Comparison of ENCODE assay signal across 21 cellular contexts in genomic region chr3:9507586-9508578, GRCh38. TPM values are rescaled to one million over a fixed set of nuclear protein-coding genes. Genes with fewer than 3 reads are reported as not detected.
"Had no signal": no experiment of that assay in that cellular context is flagged by ENCODE, and none has a peak within 500 bp of the region (broad histone marks: within the 10 kb centered on the region; RNA-seq: fewer than 3 reads in every experiment).

No MANE protein-coding gene starts in this region.

- H3K4me1 ChIP-seq: heart left ventricle, sigmoid colon, upper lobe of left lung had no signal

- H3K36me3 ChIP-seq: heart left ventricle, sigmoid colon, upper lobe of left lung had no signal

- H3K4me3 ChIP-seq: coronary artery, heart left ventricle, sigmoid colon, upper lobe of left lung had no signal

- DNase-seq: activated CD4-positive, alpha-beta T cell treated with anti-CD3 and anti-CD28 coated beads for 1 hour; activated CD4-positive, alpha-beta T cell treated with anti-CD3 and anti-CD28 coated beads, Interleukin-2, amount 50 U/mL, for 1 hour; activated CD8-positive, alpha-beta memory T cell treated with anti-CD3 and anti-CD28 coated beads, Interleukin-2, amount 50 U/mL, for 4 hours; activated CD8-positive, alpha-beta T cell treated with anti-CD3 and anti-CD28 coated beads, Interleukin-2, amount 10 ng/mL, durations not matched to agents 7 days and 5 days; activated naive CD4-positive, alpha-beta T cell; activated T-cell treated with anti-CD3 and anti-CD28 coated beads, Interleukin-2, amount 50 U/mL, for 24 hours; amniotic stem cell; cerebellar nuclear complex; heart left ventricle; left cardiac atrium; sigmoid colon; stimulated activated CD4-positive, alpha-beta T cell treated with anti-CD3 and anti-CD28 coated beads, Interleukin-2, amount 100 ng/mL, for 48 hours; stimulated activated CD8-positive, alpha-beta memory T cell treated with anti-CD3 and anti-CD28 coated beads, Interleukin-4, amount 100 ng/mL, for 48 hours; stimulated activated naive CD4-positive, alpha-beta T cell; T-helper 1 cell had no signal

- H3K27ac ChIP-seq: coronary artery, epithelial cell of prostate, heart left ventricle, sigmoid colon, upper lobe of left lung had no signal

- H3K9me3 ChIP-seq: heart left ventricle, sigmoid colon, upper lobe of left lung had no signal

- ATAC-seq: activated CD8-positive, alpha-beta T cell treated with anti-CD3 and anti-CD28 coated beads, Interleukin-2, amount 10 ng/mL, durations not matched to agents 7 days and 5 days; activated T-helper 17 cell treated with anti-CD3 and anti-CD28 coated beads, Interleukin-2, amount 50 U/mL, for 72 hours; heart left ventricle; left cardiac atrium had no signal

RNA-seq across cellular contexts. Expression of gene LHFPL4, which starts 45.7 kb away (rescaled TPM):
- total RNA-seq: activated CD8-positive, alpha-beta T cell treated with anti-CD3 and anti-CD28 coated beads, Interleukin-2, amount 10 ng/mL, durations not matched to agents 7 days and 5 days; activated T-helper 17 cell treated with anti-CD3 and anti-CD28 coated beads, Interleukin-2, amount 50 U/mL, for 72 hours; left cardiac atrium; mononuclear cell; subcutaneous adipose tissue had no signal
- polyA plus RNA-seq: heart left ventricle had no signal
